In the genomic region with DNA sequence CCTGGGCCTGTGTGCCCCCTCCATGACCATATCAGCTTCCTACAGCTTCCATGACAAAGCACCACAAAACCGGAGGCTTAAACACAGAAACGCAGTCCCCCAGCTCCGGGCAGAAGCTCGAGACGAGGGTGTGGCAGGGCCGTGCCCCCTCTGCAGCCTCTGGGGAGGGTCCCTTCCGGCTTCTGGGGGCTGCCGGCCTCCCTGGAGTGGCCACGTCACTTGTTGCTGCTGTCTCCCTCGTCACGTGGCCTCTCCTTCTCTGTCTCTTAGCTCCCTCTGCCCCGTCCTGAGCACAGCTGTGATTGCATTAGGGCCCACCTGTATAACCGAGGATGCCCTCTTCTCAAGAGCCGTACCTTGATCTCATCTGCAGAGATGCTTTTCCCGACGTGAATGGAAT, we compare ENCODE assay signal across 1 cellular context.
TF ChIP-seq lines count a peak whose summit lies in the region.

No MANE protein-coding gene starts in this region.

TF ChIP-seq in HepG2, 621 proteins besides CTCF, POLR2A, EP300 and RAD21 (continued from another document):
- TF ChIP-seq, protein P1, sequence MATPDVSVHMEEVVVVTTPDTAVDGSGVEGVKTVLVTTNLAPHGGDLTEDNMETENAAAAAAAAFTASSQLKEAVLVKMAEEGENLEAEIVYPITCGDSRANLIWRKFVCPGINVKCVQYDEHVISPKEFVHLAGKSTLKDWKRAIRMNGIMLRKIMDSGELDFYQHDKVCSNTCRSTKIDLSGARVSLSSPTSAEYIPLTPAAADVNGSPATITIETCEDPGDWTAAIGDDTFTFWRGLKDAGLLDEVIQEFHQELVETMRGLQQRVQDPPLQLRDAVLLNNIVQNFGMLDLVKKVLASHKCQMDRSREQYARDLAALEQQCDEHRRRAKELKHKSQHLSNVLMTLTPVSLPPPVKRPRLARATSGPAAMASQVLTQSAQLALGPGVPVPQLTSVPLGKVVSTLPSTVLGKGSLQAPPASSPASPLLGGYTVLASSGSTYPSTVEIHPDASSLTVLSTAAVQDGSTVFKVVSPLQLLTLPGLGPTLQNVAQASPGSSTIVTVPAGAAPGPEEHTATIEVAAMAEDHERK (CRISPR knock-in tag; IDR thresholded peaks at IDR 0.05; ENCODE audit: low read depth) = no peak
- TF ChIP-seq HOXA3 (CRISPR knock-in tag; IDR thresholded peaks at IDR 0.05) = no peak
- TF ChIP-seq GATAD2A (CRISPR knock-in tag; IDR thresholded peaks at IDR 0.05) = no peak
- no peak for TF ChIP-seq HOXD1 (CRISPR knock-in tag; IDR thresholded peaks at IDR 0.05)
- TF ChIP-seq PLRG1 (conservative IDR thresholded peaks at IDR 0.05) = no peak
- no peak for TF ChIP-seq ZNF468 (CRISPR knock-in tag; IDR thresholded peaks at IDR 0.05)
- TF ChIP-seq, protein P2, sequence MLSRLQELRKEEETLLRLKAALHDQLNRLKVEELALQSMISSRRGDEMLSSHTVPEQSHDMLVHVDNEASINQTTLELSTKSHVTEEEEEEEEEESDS (CRISPR knock-in tag; IDR thresholded peaks at IDR 0.05; ENCODE audit: borderline replicate concordance) = no peak
- peak; percentile 83 for TF ChIP-seq RFX5 (IDR thresholded peaks at IDR 0.05; ENCODE audit: low read depth, low read length)
- TF ChIP-seq SCMH1 (CRISPR knock-in tag; IDR thresholded peaks at IDR 0.05; ENCODE audit: borderline replicate concordance) = no peak
